In genomic region chr18:48996901-48997463, GRCh38 we compare ENCODE assay signal across 8 cellular contexts. TPM values are rescaled to one million over a fixed set of nuclear protein-coding genes. Genes with fewer than 3 reads are reported as not detected.
A peak's percentile ranks its signal among the peaks of the same experiment; 100 is the strongest.
DNase-seq lines count a peak whose midpoint lies in the region; ATAC-seq and TF ChIP-seq lines count a peak whose summit lies in the region.

No MANE protein-coding gene starts in this region.

- H3K36me3 ChIP-seq in sigmoid colon = no peaks in the 10 kb centered on the region

- H3K27ac ChIP-seq in right cardiac atrium (ENCODE audit: low read length) (peak overlapping the region; percentile 83), sigmoid colon (peak overlapping the region in 2 of 4 donors; percentile 9 to 75)

- H3K9me3 ChIP-seq in right cardiac atrium (ENCODE audit: control insufficient read depth, low read length) (no peaks in the 10 kb centered on the region), sigmoid colon (no peaks in the 10 kb centered on the region)

- TF ChIP-seq CTCF in activated CD8-positive, alpha-beta T cell treated with anti-CD3 and anti-CD28 coated beads for 36 hours (IDR thresholded peaks at IDR 0.05) = no peak
- no peak for TF ChIP-seq CTCF in sigmoid colon (IDR thresholded peaks at IDR 0.05)

- peak; percentile 11 to 79 (median 43) for DNase-seq in stimulated activated naive CD4-positive, alpha-beta T cell (lab: John Stamatoyannopoulos, UW)
- DNase-seq in stimulated activated naive CD4-positive, alpha-beta T cell treated with Interleukin-2 at 50 U/mL for 16 hours (lab: John Stamatoyannopoulos, UW) = no peak
- no peak for DNase-seq in activated CD8-positive, alpha-beta T cell treated with anti-CD3 and anti-CD28 coated beads for 36 hours
- DNase-seq in right cardiac atrium (peak in 1 of 3 donors; percentile 65), sigmoid colon (no peak)
- DNase-seq in activated CD4-positive, alpha-beta T cell treated with anti-CD3 and anti-CD28 coated beads for 48 hours = no peak

- no peak overlapping the region for H3K4me3 Mint-ChIP-seq in activated CD8-positive, alpha-beta T cell treated with anti-CD3 and anti-CD28 coated beads for 36 hours

- peak overlapping the region; percentile 22 for H3K27ac Mint-ChIP-seq in activated CD8-positive, alpha-beta T cell treated with anti-CD3 and anti-CD28 coated beads for 36 hours

- H3K4me1 ChIP-seq in right cardiac atrium (ENCODE audit: control insufficient read depth, insufficient read depth, low read length) = peaks cover 21% of the 10 kb centered on the region
- H3K4me1 ChIP-seq in sigmoid colon = peaks cover 0 to 52% (median 43%) of the 10 kb centered on the region in 4 donors

- TF ChIP-seq EP300 in sigmoid colon (IDR thresholded peaks at IDR 0.05) = no peak

- CTCF ChIA-PET in activated CD8-positive, alpha-beta T cell treated with anti-CD3 and anti-CD28 coated beads for 36 hours (lab: Charles Lee) = interaction anchor here (0.7 to 1.4 kb wide), 3 partner anchors 13 to 450 kb away, joined by 3 to 4 read pairs (median 4); no protein-coding TSS in a partner anchor

- H3K27me3 ChIP-seq in right cardiac atrium (ENCODE audit: control insufficient read depth, insufficient read depth) (no peaks in the 10 kb centered on the region), sigmoid colon (no peaks in the 10 kb centered on the region)

- no peaks in the 10 kb centered on the region for H3K36me3 Mint-ChIP-seq in activated CD8-positive, alpha-beta T cell treated with anti-CD3 and anti-CD28 coated beads for 36 hours (ENCODE audit: low read depth)

- H3K4me3 ChIP-seq in right cardiac atrium (ENCODE audit: low read length) = no peak overlapping the region
- no peak overlapping the region for H3K4me3 ChIP-seq in sigmoid colon

- WGBS in right cardiac atrium = 60% methylated on average over 8 of the region's 8 CpGs
- 21 to 55% methylated on average over 8 of the region's 8 CpGs for WGBS in sigmoid colon, 2 donors

- peaks cover 15% of the 10 kb centered on the region for H3K4me1 Mint-ChIP-seq in activated CD8-positive, alpha-beta T cell treated with anti-CD3 and anti-CD28 coated beads for 36 hours (ENCODE audit: low read depth)

- intact Hi-C loops in activated CD8-positive, alpha-beta T cell treated with anti-CD3 and anti-CD28 coated beads for 36 hours (cut with micrococcal nuclease) = no loop called here
- intact Hi-C loops in right cardiac atrium (cut with DNase I) (no loop called here), sigmoid colon (cut with DNase I) (no loop called here)

- POLR2A ChIA-PET in activated CD8-positive, alpha-beta T cell treated with anti-CD3 and anti-CD28 coated beads for 36 hours (lab: Charles Lee) = interaction anchor here (0.8 to 1.2 kb wide), 3 partner anchors 12 to 491 kb away, joined by 3 to 4 read pairs (median 3); no protein-coding TSS in a partner anchor

- ATAC-seq in activated CD8-positive, alpha-beta T cell treated with anti-CD3 and anti-CD28 coated beads for 36 hours = peak; percentile 70
- peak; percentile 20 to 32 for ATAC-seq in right cardiac atrium
- no peak for ATAC-seq in GM19351 (IDR thresholded peaks at IDR 0.05; ENCODE audit: unreplicated experiment)
- ATAC-seq in GM19035 (IDR thresholded peaks at IDR 0.05; ENCODE audit: unreplicated experiment) = no peak

- TF ChIP-seq POLR2A in sigmoid colon (IDR thresholded peaks at IDR 0.05) = no peak

- H3K9me3 Mint-ChIP-seq in activated CD8-positive, alpha-beta T cell treated with anti-CD3 and anti-CD28 coated beads for 36 hours = no peaks in the 10 kb centered on the region

- no peaks in the 10 kb centered on the region for H3K27me3 Mint-ChIP-seq in activated CD8-positive, alpha-beta T cell treated with anti-CD3 and anti-CD28 coated beads for 36 hours

RNA-seq across cellular contexts. Expression of gene SMAD7, which starts 46.2 kb away (rescaled TPM):
- 10 to 100 TPM; 17.4 to 18.1 TPM for total RNA-seq in activated CD8-positive, alpha-beta T cell treated with anti-CD3 and anti-CD28 coated beads for 36 hours
- 10 to 100 TPM; 66.3 to 97.6 (median 94.3) TPM for total RNA-seq in right cardiac atrium
- 34.8 TPM for polyA plus RNA-seq in right cardiac atrium
- 10 to 100 TPM; 13.2 to 29.1 (median 21.5) TPM for total RNA-seq in sigmoid colon
- polyA plus RNA-seq in sigmoid colon = 10 to 100 TPM; 16.8 to 19.0 (median 18.3) TPM

Comparison
In these comparisons a context has a peak if more than half of its experiments do, and no peak if none do; other contexts are left out.
1. DNase-seq: peak in stimulated activated naive CD4-positive, alpha-beta T cell (6 of 6); none in stimulated activated naive CD4-positive, alpha-beta T cell treated with Interleukin-2 at 50 U/mL for 16 hours (single experiment), activated CD8-positive, alpha-beta T cell treated with anti-CD3 and anti-CD28 coated beads for 36 hours (single experiment), sigmoid colon (single experiment) and activated CD4-positive, alpha-beta T cell treated with anti-CD3 and anti-CD28 coated beads for 48 hours (single experiment).
2. ATAC-seq: peak in activated CD8-positive, alpha-beta T cell treated with anti-CD3 and anti-CD28 coated beads for 36 hours (single experiment) and right cardiac atrium (2 of 2); none in GM19351 (single experiment) and GM19035 (single experiment).